1 cellular context compared by ENCODE assay signal in the genomic region with DNA sequence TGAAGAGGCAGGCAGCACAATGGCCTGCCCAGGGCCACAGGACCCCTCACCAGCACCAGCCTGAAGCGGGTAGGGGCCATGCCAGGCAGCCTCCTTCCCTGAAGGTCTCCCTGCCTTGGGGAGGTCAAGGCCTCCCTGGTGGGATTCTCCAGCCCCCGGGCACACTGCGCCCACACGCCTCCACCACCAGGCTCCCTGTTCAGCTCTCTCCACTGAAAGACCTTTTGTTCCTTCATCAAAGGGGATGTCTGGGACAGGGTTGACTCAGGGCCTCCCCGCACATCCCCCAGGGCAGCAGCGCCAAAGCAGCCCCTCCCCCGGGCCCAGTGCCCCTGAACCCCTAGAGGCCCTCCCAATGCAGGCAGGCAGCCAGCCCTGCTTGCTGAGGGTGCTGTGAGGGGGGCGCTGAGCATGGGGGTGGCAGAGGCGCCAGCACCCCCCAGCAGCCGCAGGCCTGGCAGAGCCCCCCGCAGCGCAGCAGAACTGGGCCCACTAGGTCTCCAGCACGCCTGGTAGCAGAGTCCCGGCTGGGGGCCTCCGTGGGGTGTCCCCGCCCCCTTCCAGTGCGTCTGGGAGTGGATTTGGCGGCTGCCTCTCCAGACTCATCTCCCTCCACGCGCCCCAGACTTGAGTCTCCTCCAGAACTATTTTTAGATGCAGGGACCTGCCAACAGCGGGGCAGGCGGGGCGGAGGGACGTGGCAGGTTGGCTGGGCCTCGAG.
TF ChIP-seq lines count a peak whose summit lies in the region.

No MANE protein-coding gene starts in this region.

TF ChIP-seq in endothelial cell of umbilical vein, 7 proteins besides CTCF, POLR2A, EP300 and RAD21 (continued from another document):
- no peak for TF ChIP-seq JUN (IDR thresholded peaks at IDR 0.05; ENCODE audit: borderline replicate concordance, insufficient read depth, insufficient read length, low read depth)
